ENCODE assay signal across 21 cellular contexts in the genomic region with DNA sequence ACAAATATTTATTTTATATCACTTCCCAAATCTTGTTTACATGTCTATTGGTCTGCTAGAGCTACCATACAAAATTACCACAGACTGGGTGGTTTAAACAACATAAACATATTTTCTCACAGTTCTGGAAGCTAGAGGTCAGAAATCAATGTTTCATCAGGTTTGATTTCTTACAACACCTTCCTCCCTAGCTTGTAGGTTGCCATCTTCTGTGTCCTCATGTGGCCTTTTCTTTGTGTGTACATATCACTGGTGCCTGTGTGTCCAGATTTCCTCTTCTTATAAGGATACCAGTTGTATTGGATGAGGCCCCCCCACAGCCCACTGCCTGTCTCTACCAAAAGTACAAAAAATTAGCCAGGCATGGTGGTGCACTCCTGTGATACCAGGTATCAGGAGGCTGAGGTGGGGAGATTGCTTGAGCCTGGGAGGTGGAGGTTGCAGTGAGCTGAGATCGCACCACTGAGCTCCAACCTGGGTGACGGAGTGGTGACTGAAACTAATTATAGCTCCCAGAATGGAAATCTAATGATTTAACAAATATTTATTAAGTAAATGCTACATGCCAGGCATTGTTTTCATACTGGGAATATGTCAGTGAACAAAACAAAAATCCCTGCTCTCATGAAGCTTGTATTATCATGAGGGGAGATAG. TPM values are rescaled to one million over a fixed set of nuclear protein-coding genes. Genes with fewer than 3 reads are reported as not detected.
DNase-seq lines count a peak whose midpoint lies in the region; ATAC-seq and TF ChIP-seq lines count a peak whose summit lies in the region.
"Had no signal": no experiment of that assay in that cellular context is flagged by ENCODE, and none has a peak within 500 bp of the region (broad histone marks: within the 10 kb centered on the region; RNA-seq: fewer than 3 reads in every experiment).

No MANE protein-coding gene starts in this region.

- POLR2A ChIA-PET in CD4-positive, alpha-beta T cell (lab: Charles Lee), result interaction anchor here (0.8 to 3.7 kb wide), 5 partner anchors 10 to 87 kb away, joined by 3 to 16 read pairs (median 4); no protein-coding TSS in a partner anchor
- POLR2A ChIA-PET in activated CD8-positive, alpha-beta T cell treated with anti-CD3 and anti-CD28 coated beads, Interleukin-2, amount 10 ng/mL, durations not matched to agents 7 days and 5 days (lab: Charles Lee), result interaction anchor here (1.6 kb wide), 1 partner anchor 50 kb away, joined by 3 read pairs; no protein-coding TSS in a partner anchor

- intact Hi-C loops in CD4-positive, alpha-beta T cell (cut with DNase I, micrococcal nuclease), result no loop called here
- intact Hi-C loops in colonic mucosa (cut with DNase I), result no loop called here

- no peak overlapping the region for H3K4me3 ChIP-seq in colonic mucosa
- H3K4me3 ChIP-seq: Peyer's patch, SK-N-MC, tibial artery had no signal

- no peak overlapping the region for H3K9ac ChIP-seq in colonic mucosa (ENCODE audit: low read depth in 2 of 2, low read length in 2 of 2)

- no peaks in the 10 kb centered on the region for H3K4me1 ChIP-seq in colonic mucosa

- H3K27ac Mint-ChIP-seq in CD4-positive, alpha-beta T cell, result peak overlapping the region; percentile 27
- peak overlapping the region; percentile 54 to 98 (median 89) for H3K27ac Mint-ChIP-seq in IgD-negative memory B cell
- peak overlapping the region; percentile 31 for H3K27ac Mint-ChIP-seq in activated CD8-positive, alpha-beta T cell treated with anti-CD3 and anti-CD28 coated beads, Interleukin-2, amount 10 ng/mL, durations not matched to agents 7 days and 5 days
- peak overlapping the region in 4 of 6 donors; percentile 43 to 86 (median 70) for H3K27ac Mint-ChIP-seq in naive B cell
- no peak overlapping the region for H3K27ac Mint-ChIP-seq in chondrocyte (ENCODE audit: unreplicated experiment)
- H3K27ac Mint-ChIP-seq: activated naive CD8-positive, alpha-beta T cell treated with anti-CD3 and anti-CD28 coated beads, Interleukin-2, amount 50 U/mL, for 24 hours had no signal

- no peak for ATAC-seq in CD4-positive, alpha-beta T cell (ENCODE audit: poor library complexity)
- no peak for ATAC-seq in activated CD8-positive, alpha-beta T cell treated with anti-CD3 and anti-CD28 coated beads, Interleukin-2, amount 10 ng/mL, durations not matched to agents 7 days and 5 days
- ATAC-seq in naive B cell (ENCODE audit: low read depth in 2 of 2), result no peak
- ATAC-seq: activated naive CD8-positive, alpha-beta T cell treated with anti-CD3 and anti-CD28 coated beads, Interleukin-2, amount 50 U/mL, for 24 hours had no signal

- H3K9me3 Mint-ChIP-seq in CD4-positive, alpha-beta T cell, result no peaks in the 10 kb centered on the region
- no peaks in the 10 kb centered on the region for H3K9me3 Mint-ChIP-seq in IgD-negative memory B cell
- no peaks in the 10 kb centered on the region for H3K9me3 Mint-ChIP-seq in activated CD8-positive, alpha-beta T cell treated with anti-CD3 and anti-CD28 coated beads, Interleukin-2, amount 10 ng/mL, durations not matched to agents 7 days and 5 days (ENCODE audit: insufficient read depth)
- H3K9me3 Mint-ChIP-seq in naive B cell, result no peaks in the 10 kb centered on the region
- H3K9me3 Mint-ChIP-seq in chondrocyte (ENCODE audit: low read depth), result no peaks in the 10 kb centered on the region
- H3K9me3 Mint-ChIP-seq: activated naive CD8-positive, alpha-beta T cell treated with anti-CD3 and anti-CD28 coated beads, Interleukin-2, amount 50 U/mL, for 24 hours had no signal

- H3K4me3 Mint-ChIP-seq in CD4-positive, alpha-beta T cell, result peak overlapping the region; percentile 8
- H3K4me3 Mint-ChIP-seq in IgD-negative memory B cell, result peak overlapping the region in 2 of 4 donors; percentile 67 to 84
- no peak overlapping the region for H3K4me3 Mint-ChIP-seq in activated CD8-positive, alpha-beta T cell treated with anti-CD3 and anti-CD28 coated beads, Interleukin-2, amount 10 ng/mL, durations not matched to agents 7 days and 5 days
- peak overlapping the region in 5 of 8 donors; percentile 23 to 77 (median 37) for H3K4me3 Mint-ChIP-seq in naive B cell
- no peak overlapping the region for H3K4me3 Mint-ChIP-seq in chondrocyte (ENCODE audit: unreplicated experiment)
- H3K4me3 Mint-ChIP-seq: activated naive CD8-positive, alpha-beta T cell treated with anti-CD3 and anti-CD28 coated beads, Interleukin-2, amount 50 U/mL, for 24 hours; endodermal cell had no signal

- no peak for DNase-seq in CD4-positive, alpha-beta T cell
- DNase-seq in activated CD8-positive, alpha-beta T cell treated with anti-CD3 and anti-CD28 coated beads, Interleukin-2, amount 10 ng/mL, durations not matched to agents 7 days and 5 days, result no peak
- DNase-seq in naive B cell (no peak), NCI-H187 (lab: John Stamatoyannopoulos, UW) (no peak), colonic mucosa (no peak), NCI-H2081 treated with DMSO at 0.1 percent for 48 hours (lab: John Stamatoyannopoulos, UW) (no peak), chondrocyte (ENCODE audit: low spot score) (no peak)
- DNase-seq: activated CD4-positive, alpha-beta T cell treated with anti-CD3 and anti-CD28 coated beads, Interleukin-2, amount 50 U/mL, for 4 hours; activated naive CD8-positive, alpha-beta T cell treated with anti-CD3 and anti-CD28 coated beads, Interleukin-2, amount 50 U/mL, for 24 hours; activated T-cell treated with anti-CD3 and anti-CD28 coated beads, Interleukin-2, amount 50 U/mL, for 48 hours; AML-193; caudate nucleus; DMS153; endodermal cell; mesendoderm; NCI-H2171 treated with DMSO at 0.1 percent for 48 hours; NCI-H82; Peyer's patch; tibial artery had no signal

- H3K27me3 ChIP-seq in CD4-positive, alpha-beta T cell (ENCODE audit: control insufficient read depth, insufficient read depth, low read length), result no peaks in the 10 kb centered on the region
- no peaks in the 10 kb centered on the region for H3K27me3 ChIP-seq in colonic mucosa
- H3K27me3 ChIP-seq: Peyer's patch, tibial artery had no signal

- H3K36me3 ChIP-seq in colonic mucosa, result no peaks in the 10 kb centered on the region
- H3K36me3 ChIP-seq: Peyer's patch, tibial artery had no signal

- H3K27me3 Mint-ChIP-seq in CD4-positive, alpha-beta T cell, result no peaks in the 10 kb centered on the region
- no peaks in the 10 kb centered on the region for H3K27me3 Mint-ChIP-seq in IgD-negative memory B cell
- no peaks in the 10 kb centered on the region for H3K27me3 Mint-ChIP-seq in activated CD8-positive, alpha-beta T cell treated with anti-CD3 and anti-CD28 coated beads, Interleukin-2, amount 10 ng/mL, durations not matched to agents 7 days and 5 days (ENCODE audit: low read depth)
- H3K27me3 Mint-ChIP-seq in naive B cell, result no peaks in the 10 kb centered on the region
- no peaks in the 10 kb centered on the region for H3K27me3 Mint-ChIP-seq in chondrocyte (ENCODE audit: low read depth)
- H3K27me3 Mint-ChIP-seq: activated naive CD8-positive, alpha-beta T cell treated with anti-CD3 and anti-CD28 coated beads, Interleukin-2, amount 50 U/mL, for 24 hours had no signal

- TF ChIP-seq CTCF in CD4-positive, alpha-beta T cell (IDR thresholded peaks at IDR 0.05), result no peak
- no peak for TF ChIP-seq CTCF in colonic mucosa (IDR thresholded peaks at IDR 0.05)
- no peak for TF ChIP-seq CTCF in chondrocyte (IDR thresholded peaks at IDR 0.05)

- peaks cover 94% of the 10 kb centered on the region for H3K4me1 Mint-ChIP-seq in CD4-positive, alpha-beta T cell (ENCODE audit: low read depth)
- H3K4me1 Mint-ChIP-seq in IgD-negative memory B cell, result peaks cover 57 to 78% (median 63%) of the 10 kb centered on the region in 3 donors
- H3K4me1 Mint-ChIP-seq in activated CD8-positive, alpha-beta T cell treated with anti-CD3 and anti-CD28 coated beads, Interleukin-2, amount 10 ng/mL, durations not matched to agents 7 days and 5 days (ENCODE audit: low read depth), result peaks cover 46% of the 10 kb centered on the region
- H3K4me1 Mint-ChIP-seq in naive B cell, result peaks cover 49 to 77% (median 74%) of the 10 kb centered on the region in 3 donors
- peaks cover 79% of the 10 kb centered on the region for H3K4me1 Mint-ChIP-seq in chondrocyte (ENCODE audit: low read depth)

- peaks cover 64% of the 10 kb centered on the region for H3K36me3 Mint-ChIP-seq in CD4-positive, alpha-beta T cell (ENCODE audit: low read depth)
- H3K36me3 Mint-ChIP-seq in IgD-negative memory B cell, result peaks cover 12% of the 10 kb centered on the region
- H3K36me3 Mint-ChIP-seq in activated CD8-positive, alpha-beta T cell treated with anti-CD3 and anti-CD28 coated beads, Interleukin-2, amount 10 ng/mL, durations not matched to agents 7 days and 5 days (ENCODE audit: low read depth), result peaks cover 44% of the 10 kb centered on the region
- H3K36me3 Mint-ChIP-seq in naive B cell, result peaks cover 0 to 11% of the 10 kb centered on the region in 2 donors
- peaks cover 4% of the 10 kb centered on the region for H3K36me3 Mint-ChIP-seq in chondrocyte (ENCODE audit: low read depth)

- H3K27ac ChIP-seq in CD4-positive, alpha-beta T cell (ENCODE audit: low read depth, low read length), result no peak overlapping the region
- no peak overlapping the region for H3K27ac ChIP-seq in colonic mucosa
- H3K27ac ChIP-seq: Peyer's patch, SK-N-MC, tibial artery had no signal

- no peaks in the 10 kb centered on the region for H3K9me3 ChIP-seq in CD4-positive, alpha-beta T cell (ENCODE audit: control insufficient read depth, low read length)
- no peaks in the 10 kb centered on the region for H3K9me3 ChIP-seq in colonic mucosa
- H3K9me3 ChIP-seq: Peyer's patch, tibial artery had no signal

- CTCF ChIA-PET in CD4-positive, alpha-beta T cell (lab: Charles Lee), result interaction anchor here (1.6 to 2.3 kb wide), 2 partner anchors 13 to 87 kb away, joined by 5 to 8 read pairs; no protein-coding TSS in a partner anchor
- CTCF ChIA-PET in activated CD8-positive, alpha-beta T cell treated with anti-CD3 and anti-CD28 coated beads, Interleukin-2, amount 10 ng/mL, durations not matched to agents 7 days and 5 days (lab: Charles Lee), result interaction anchor here (0.7 to 4.8 kb wide), 7 partner anchors 12 to 315 kb away, joined by 3 to 23 read pairs (median 3); no protein-coding TSS in a partner anchor

RNA-seq across cellular contexts. Expression of a gene that starts 13.6 kb away (rescaled TPM):
- 100 to 1,000 TPM; 219 to 228 TPM for total RNA-seq in CD4-positive, alpha-beta T cell
- 78.3 TPM for polyA plus RNA-seq in IgD-negative memory B cell
- total RNA-seq in activated CD8-positive, alpha-beta T cell treated with anti-CD3 and anti-CD28 coated beads, Interleukin-2, amount 10 ng/mL, durations not matched to agents 7 days and 5 days, result 10 to 100 TPM; 88.0 to 89.7 TPM
- polyA plus RNA-seq in naive B cell (ENCODE audit: low read depth in 6 of 6), result 10 to 100 TPM; 33.3 to 77.6 (median 62.5) TPM
- total RNA-seq in colonic mucosa, result 100 to 1,000 TPM in 1 of 2 donors, 10 to 100 TPM in 1; 82.1 to 103 TPM
- total RNA-seq in chondrocyte, result 49.5 to 50.0 TPM (median 49.9 TPM) in 3 replicates

Comparison
In these comparisons a context has a peak if more than half of its experiments do, and no peak if none do; other contexts are left out.
1. H3K4me3 Mint-ChIP-seq: peak in CD4-positive, alpha-beta T cell (single experiment) and naive B cell (5 of 8); none in activated CD8-positive, alpha-beta T cell treated with anti-CD3 and anti-CD28 coated beads, Interleukin-2, amount 10 ng/mL, durations not matched to agents 7 days and 5 days (single experiment) and chondrocyte (single experiment).